10 cellular contexts compared by ENCODE assay signal in the genomic region with DNA sequence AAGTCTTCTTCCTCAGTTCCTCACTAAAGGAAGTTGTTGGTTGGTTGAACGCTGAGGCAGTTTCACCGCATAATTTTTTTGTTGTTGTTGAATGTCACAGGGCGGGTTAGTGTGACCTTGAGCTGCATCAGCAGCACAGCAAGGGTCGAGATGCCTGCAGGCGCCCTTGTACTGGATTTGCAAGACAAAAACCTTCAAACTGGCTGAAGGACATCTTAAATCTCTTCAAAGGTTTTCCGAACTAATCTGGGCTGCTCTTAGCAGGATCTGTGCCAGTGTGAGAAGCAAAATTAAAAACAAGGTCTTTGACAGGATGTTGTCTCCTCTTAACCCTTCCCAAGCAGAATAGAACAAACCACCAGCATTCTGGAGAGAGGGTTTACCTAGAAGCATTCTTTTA. TPM values are rescaled to one million over a fixed set of nuclear protein-coding genes. Genes with fewer than 3 reads are reported as not detected.
A peak's percentile ranks its signal among the peaks of the same experiment; 100 is the strongest.
DNase-seq lines count a peak whose midpoint lies in the region; ATAC-seq and TF ChIP-seq lines count a peak whose summit lies in the region.
"Had no signal": no experiment of that assay in that cellular context is flagged by ENCODE, and none has a peak within 500 bp of the region (broad histone marks: within the 10 kb centered on the region; RNA-seq: fewer than 3 reads in every experiment).

No MANE protein-coding gene starts in this region.

- ATAC-seq in IMR-90 (ENCODE audit: low read depth) (peak; percentile 8; the same call in 1 of the 2 replicates), GM18861 (IDR thresholded peaks at IDR 0.05; ENCODE audit: unreplicated experiment) (no peak)

- H3K4ac ChIP-seq in IMR-90 (ENCODE audit: low read depth, low read length) (peak overlapping the region; percentile 91), trophoblast cell (ENCODE audit: low read depth, low read length) (no peak overlapping the region)

- no peak for TF ChIP-seq POLR2A in IMR-90 (IDR thresholded peaks at IDR 0.05; ENCODE audit: low read depth, low read length)

- H2BK20ac ChIP-seq in IMR-90 (ENCODE audit: low read depth, low read length), result peak overlapping the region; percentile 89

- in situ Hi-C loops in IMR-90 (cut with MboI; ENCODE audit: low sequenced_read_pairs), result no loop called here

- H3K79me2 ChIP-seq in ACC112 (ENCODE audit: control insufficient read depth, insufficient read depth, low read length, unreplicated experiment) (peaks cover 62% of the 10 kb centered on the region), trophoblast cell (ENCODE audit: control insufficient read depth, insufficient read depth, low read length, poor library complexity) (peaks cover 11% of the 10 kb centered on the region)

- H3K23ac ChIP-seq in IMR-90 (ENCODE audit: low read depth, low read length), result peak overlapping the region; percentile 35
- H3K23ac ChIP-seq in trophoblast cell (ENCODE audit: low read length), result no peak overlapping the region

- H3K9me3 ChIP-seq in IMR-90 (ENCODE audit: control insufficient read depth, insufficient read depth, low read length), result no peaks in the 10 kb centered on the region
- no peaks in the 10 kb centered on the region for H3K9me3 ChIP-seq in mesodermal cell (ENCODE audit: control insufficient read depth, low read length)
- H3K9me3 ChIP-seq in trophoblast cell (ENCODE audit: insufficient read depth, low read depth, low read length), result no peaks in the 10 kb centered on the region
- H3K9me3 ChIP-seq: tibial artery had no signal

- H2AK5ac ChIP-seq in IMR-90 (ENCODE audit: low read depth, low read length), result peak overlapping the region; percentile 65
- H2AK5ac ChIP-seq in trophoblast cell (ENCODE audit: low read length), result no peak overlapping the region

- H4K91ac ChIP-seq in IMR-90 (ENCODE audit: insufficient read depth, low read depth, low read length), result peak overlapping the region; percentile 93
- no peak overlapping the region for H4K91ac ChIP-seq in trophoblast cell (ENCODE audit: low read depth, low read length)

- peak overlapping the region; percentile 75 to 93 for H4K8ac ChIP-seq in IMR-90 (ENCODE audit: low read depth in 2 of 2, low read length in 2 of 2)
- no peak overlapping the region for H4K8ac ChIP-seq in trophoblast cell (ENCODE audit: low read depth, low read length)

- H3K79me1 ChIP-seq in IMR-90 (ENCODE audit: low read depth in 1 of 2, low read length in 2 of 2) (peaks cover 20 to 52% of the 10 kb centered on the region in 2 experiments), trophoblast cell (ENCODE audit: low read length) (no peaks in the 10 kb centered on the region)

- TF ChIP-seq RAD21 in IMR-90 (IDR thresholded peaks at IDR 0.05; ENCODE audit: low read length), result no peak

- no peaks in the 10 kb centered on the region for H4K20me1 ChIP-seq in IMR-90 (ENCODE audit: insufficient read depth, low read length)

- peak overlapping the region; percentile 43 for H3K27ac ChIP-seq in ACC112 (ENCODE audit: low read depth, low read length)
- H3K27ac ChIP-seq in IMR-90 (ENCODE audit: insufficient read depth, low read length), result peak overlapping the region; percentile 100
- peak overlapping the region; percentile 19 for H3K27ac ChIP-seq in mesodermal cell (ENCODE audit: low read depth, low read length, severe bottlenecking)
- H3K27ac ChIP-seq in trophoblast cell (ENCODE audit: low read depth, low read length), result no peak overlapping the region
- H3K27ac ChIP-seq: tibial artery had no signal

- 7% methylated on average over 3 of the region's 6 CpGs; no CpG with 5 or more reads in 1 of the 2 experiments for WGBS in IMR-90 (ENCODE audit: extremely low coverage in 2 of 2, insufficient read length in 1 of 2), 2 experiments
- 18 to 24% methylated on average over 5 to 6 of the region's 6 CpGs for WGBS in mesodermal cell (ENCODE audit: insufficient coverage in 2 of 2), 2 experiments
- no CpG with 5 or more reads among the region's 6 CpGs for WGBS in trophoblast cell (ENCODE audit: extremely low coverage, insufficient coverage, insufficient read length)

- H3K27me3 ChIP-seq in ACC112 (ENCODE audit: insufficient read depth, low read length), result no peaks in the 10 kb centered on the region
- no peaks in the 10 kb centered on the region for H3K27me3 ChIP-seq in IMR-90 (ENCODE audit: control insufficient read depth, insufficient read depth, low read length)
- H3K27me3 ChIP-seq in trophoblast cell (ENCODE audit: insufficient read depth, low read length), result no peaks in the 10 kb centered on the region
- H3K27me3 ChIP-seq: tibial artery had no signal

- H3K36me3 ChIP-seq in ACC112 (ENCODE audit: insufficient read depth, low read length) (peaks cover 14% of the 10 kb centered on the region), IMR-90 (ENCODE audit: control insufficient read depth, insufficient read depth, low read length) (peaks cover 7% of the 10 kb centered on the region; the same call in 1 of the 2 replicates), mesodermal cell (ENCODE audit: control insufficient read depth, insufficient read depth, low read length) (peaks cover 9% of the 10 kb centered on the region), trophoblast cell (ENCODE audit: control insufficient read depth in 1 of 2, insufficient read depth in 2 of 2, low read length in 2 of 2) (peaks cover 0 to 3% of the 10 kb centered on the region in 2 experiments)
- H3K36me3 ChIP-seq: tibial artery had no signal

- peak overlapping the region; percentile 39; the same call in 2 of the 3 replicates for H2BK15ac ChIP-seq in IMR-90 (ENCODE audit: low read depth, low read length)

- H3K14ac ChIP-seq in IMR-90 (replicated peaks; ENCODE audit: low read depth, low read length) (peak overlapping the region; percentile 88), trophoblast cell (ENCODE audit: low read length) (no peak overlapping the region)

- H3K56ac ChIP-seq in IMR-90 (ENCODE audit: extremely low read depth, insufficient read depth, low read length), result peak overlapping the region; percentile 82

- peak overlapping the region; percentile 100 for H3K4me2 ChIP-seq in IMR-90 (ENCODE audit: low read depth, low read length)
- H3K4me2 ChIP-seq in trophoblast cell (ENCODE audit: low read length), result no peak overlapping the region

- peak; percentile 38 for DNase-seq in IMR-90
- peak; percentile 71 for DNase-seq in choroid plexus epithelial cell (ENCODE audit: low read depth)
- no peak for DNase-seq in NCI-H2196 (lab: John Stamatoyannopoulos, UW; ENCODE audit: unreplicated experiment)
- no peak for DNase-seq in activated CD4-positive, CD25-positive, alpha-beta regulatory T cell treated with anti-CD3 and anti-CD28 coated beads, Interleukin-2, amount 50 U/mL, for 72 hours
- no peak for DNase-seq in trophoblast cell
- DNase-seq: T1000, tibial artery had no signal

- no peak overlapping the region for H2BK12ac ChIP-seq in trophoblast cell (ENCODE audit: low read length)

- H2BK120ac ChIP-seq in IMR-90 (ENCODE audit: low read depth, low read length) (peak overlapping the region; percentile 92), trophoblast cell (ENCODE audit: insufficient read depth, low read length, poor library complexity) (no peak overlapping the region)

- BruUV-seq in IMR-90 (replicated peaks; lab: Mats Ljungman, UMichigan), result no TSS peak

- peaks cover 11% of the 10 kb centered on the region for H3K9me1 ChIP-seq in IMR-90 (ENCODE audit: insufficient read depth, low read length)

- H4K12ac ChIP-seq in trophoblast cell (ENCODE audit: low read depth, low read length), result no peak overlapping the region

- CTCF ChIA-PET in IMR-90 (lab: Yijun Ruan, JAX), result no interaction called here

- peak overlapping the region; percentile 39; the same call in 1 of the 2 replicates for H3K4me3 ChIP-seq in ACC112 (ENCODE audit: low read depth, low read length)
- H3K4me3 ChIP-seq in IMR-90 (ENCODE audit: insufficient read depth, low read depth, low read length), result peak overlapping the region; percentile 36; the same call in 1 of the 2 replicates
- peak overlapping the region; percentile 3 for H3K4me3 ChIP-seq in choroid plexus epithelial cell (ENCODE audit: low read depth, low read length)
- no peak overlapping the region for H3K4me3 ChIP-seq in mesodermal cell (ENCODE audit: extremely low read depth, insufficient read depth, low read length, poor library complexity, severe bottlenecking)
- H3K4me3 ChIP-seq in trophoblast cell (ENCODE audit: low read depth, low read length), result no peak overlapping the region
- H3K4me3 ChIP-seq: tibial artery had no signal

- TF ChIP-seq CTCF in IMR-90 (conservative IDR thresholded peaks at IDR 0.05; ENCODE audit: low read depth, low read length), result no peak
- no peak for TF ChIP-seq CTCF in choroid plexus epithelial cell (conservative IDR thresholded peaks at IDR 0.05; ENCODE audit: low read depth, low read length)

- H3K18ac ChIP-seq in IMR-90 (ENCODE audit: low read depth, low read length), result peak overlapping the region; percentile 100
- no peak overlapping the region for H3K18ac ChIP-seq in trophoblast cell (ENCODE audit: low read length)

- H4K5ac ChIP-seq in IMR-90 (ENCODE audit: low read depth, low read length), result peak overlapping the region; percentile 99

- H3K4me1 ChIP-seq in ACC112 (ENCODE audit: control insufficient read depth, insufficient read depth, low read length, unreplicated experiment) (peaks cover 58% of the 10 kb centered on the region), IMR-90 (ENCODE audit: control insufficient read depth, insufficient read depth, low read length) (peaks cover 30% of the 10 kb centered on the region), mesodermal cell (ENCODE audit: control insufficient read depth, insufficient read depth, low read length, poor library complexity, severe bottlenecking) (peaks cover 13% of the 10 kb centered on the region), trophoblast cell (ENCODE audit: control insufficient read depth in 1 of 2, insufficient read depth in 2 of 2, low read length in 2 of 2) (peaks cover 0 to 4% of the 10 kb centered on the region in 2 experiments)

- peak overlapping the region; percentile 7 for H2AFZ ChIP-seq in ACC112 (ENCODE audit: low read length, unreplicated experiment)
- H2AFZ ChIP-seq in IMR-90 (replicated peaks; ENCODE audit: low read length, poor library complexity), result peak overlapping the region; percentile 62
- no peak overlapping the region for H2AFZ ChIP-seq in trophoblast cell (ENCODE audit: insufficient read depth, low read length, poor library complexity)

- peak overlapping the region; percentile 97 for H2BK5ac ChIP-seq in IMR-90 (ENCODE audit: low read depth, low read length, poor library complexity, severe bottlenecking)
- H2BK5ac ChIP-seq in trophoblast cell (ENCODE audit: low read depth, low read length, poor library complexity), result no peak overlapping the region

- H3K9ac ChIP-seq in IMR-90 (ENCODE audit: low read depth, low read length) (peak overlapping the region; percentile 88), trophoblast cell (ENCODE audit: low read length) (no peak overlapping the region)

- POLR2A ChIA-PET in IMR-90 (lab: Charles Lee; ENCODE audit: unreplicated experiment), result no interaction called here

- intact Hi-C loops in IMR-90 (cut with micrococcal nuclease), result loop anchor here (2.0 kb wide), 1 partner anchor 53 kb away; no protein-coding TSS in a partner anchor

- H2AK9ac ChIP-seq in IMR-90 (replicated peaks; ENCODE audit: low read depth, low read length, poor library complexity), result peak overlapping the region; percentile 59

- dilution Hi-C loops in IMR-90 (cut with HindIII; ENCODE audit: low sequenced_read_pairs, unreplicated experiment), result no loop called here

RNA-seq across cellular contexts. Expression of a gene that starts 59.4 kb away (rescaled TPM):
- 73.8 and 85.3 TPM in 2 replicates for total RNA-seq in IMR-90 (2012; rRNA removed)
- 8.5 and 9.6 TPM in 2 replicates for polyA plus RNA-seq in IMR-90 (2012; rRNA removed)
- 1.4 and 1.5 TPM in 2 replicates for polyA plus RNA-seq in IMR-90 (2012; cell fraction: cytosol; rRNA removed)
- polyA plus RNA-seq in IMR-90 (2012; cell fraction: nucleus; rRNA removed; ENCODE audit: low replicate concordance), result 1.7 and 17.8 TPM in 2 replicates
- 25.0 TPM for polyA plus RNA-seq in mesodermal cell (2013, experiment 1 of 2)
- polyA plus RNA-seq in mesodermal cell (2013, experiment 2 of 2), result 26.0 TPM
- polyA plus RNA-seq in trophoblast cell (2013), result 19.8 and 20.8 TPM in 2 replicates

Comparison
In these comparisons a context has a peak if more than half of its experiments do, and no peak if none do; other contexts are left out.
1. H3K4me3 ChIP-seq: peak in ACC112 (single experiment), IMR-90 (single experiment) and choroid plexus epithelial cell (single experiment); none in mesodermal cell (single experiment) and trophoblast cell (single experiment).
2. DNase-seq: peak in IMR-90 (single experiment) and choroid plexus epithelial cell (single experiment); none in NCI-H2196 (single experiment), activated CD4-positive, CD25-positive, alpha-beta regulatory T cell treated with anti-CD3 and anti-CD28 coated beads, Interleukin-2, amount 50 U/mL, for 72 hours (single experiment) and trophoblast cell (0 of 2).